In genomic region chr5:177542816-177543472, GRCh38 we compare ENCODE assay signal across 26 cellular contexts. TPM values are rescaled to one million over a fixed set of nuclear protein-coding genes. Genes with fewer than 3 reads are reported as not detected.
DNase-seq lines count a peak whose midpoint lies in the region; ATAC-seq and TF ChIP-seq lines count a peak whose summit lies in the region.
"Had no signal": no experiment of that assay in that cellular context is flagged by ENCODE, and none has a peak within 500 bp of the region (broad histone marks: within the 10 kb centered on the region; RNA-seq: fewer than 3 reads in every experiment).

No MANE protein-coding gene starts in this region.

- peaks cover 31% of the 10 kb centered on the region for H3K4me1 Mint-ChIP-seq in activated naive CD4-positive, alpha-beta T cell treated with anti-CD3 and anti-CD28 coated beads, Interleukin-2, amount 50 U/mL, for 24 hours
- H3K4me1 Mint-ChIP-seq in activated T-helper 17 cell treated with anti-CD3 and anti-CD28 coated beads, Interleukin-2, amount 50 U/mL, for 72 hours, result peaks cover 14% of the 10 kb centered on the region
- H3K4me1 Mint-ChIP-seq in stimulated activated effector memory CD8-positive, alpha-beta T cell treated with anti-CD3 and anti-CD28 coated beads, Interleukin-12 subunit alpha, Interleukin-12 subunit beta, amount 100 ng/mL, for 72 hours, result peaks cover 20% of the 10 kb centered on the region

- no peak overlapping the region for H3K4me3 Mint-ChIP-seq in activated naive CD4-positive, alpha-beta T cell treated with anti-CD3 and anti-CD28 coated beads, Interleukin-2, amount 50 U/mL, for 24 hours
- H3K4me3 Mint-ChIP-seq in activated T-helper 17 cell treated with anti-CD3 and anti-CD28 coated beads, Interleukin-2, amount 50 U/mL, for 72 hours, result no peak overlapping the region
- no peak overlapping the region for H3K4me3 Mint-ChIP-seq in stimulated activated effector memory CD8-positive, alpha-beta T cell treated with anti-CD3 and anti-CD28 coated beads, Interleukin-12 subunit alpha, Interleukin-12 subunit beta, amount 100 ng/mL, for 72 hours
- H3K4me3 Mint-ChIP-seq: activated naive CD8-positive, alpha-beta T cell treated with anti-CD3 and anti-CD28 coated beads, Interleukin-2, amount 50 U/mL, for 24 hours; CD8-positive, alpha-beta T cell; neural crest cell; stimulated activated naive CD8-positive, alpha-beta T cell treated with anti-CD3 and anti-CD28 coated beads, Interleukin-15, Interleukin-2, amounts not matched to agents 100 ng/mL and 50 ng/mL, for 24 hours; T-helper 1 cell treated with Interleukin-12 subunit alpha and Interleukin-12 subunit beta and Interleukin-4 antibody, amounts not matched to agents 30 μg/mL and 1 μg/mL, for 36 hours had no signal

- no peak overlapping the region for H3K18ac ChIP-seq in mesendoderm (ENCODE audit: low read length)

- H3K4ac ChIP-seq in mesendoderm (ENCODE audit: low read depth, low read length), result no peak overlapping the region

- TF ChIP-seq CTCF in upper lobe of right lung (IDR thresholded peaks at IDR 0.05), result no peak

- H3K36me3 ChIP-seq in mesendoderm (ENCODE audit: control insufficient read depth, insufficient read depth, low read length), result peaks cover 4% of the 10 kb centered on the region
- peaks cover 18% of the 10 kb centered on the region for H3K36me3 ChIP-seq in upper lobe of right lung

- H3K9me3 ChIP-seq in upper lobe of right lung, result no peaks in the 10 kb centered on the region
- H3K9me3 ChIP-seq: SK-N-SH had no signal

- H3K79me1 ChIP-seq in mesendoderm (ENCODE audit: low read length), result peaks cover 37% of the 10 kb centered on the region

- H3K27ac ChIP-seq in mesendoderm (ENCODE audit: low read depth, low read length) (peak overlapping the region; percentile 45), upper lobe of right lung (no peak overlapping the region)

- peaks cover 25% of the 10 kb centered on the region for H3K79me2 ChIP-seq in mesendoderm (ENCODE audit: control insufficient read depth, insufficient read depth, low read length)

- no peak overlapping the region for H3K23ac ChIP-seq in mesendoderm (ENCODE audit: low read length)

- H3K4me1 ChIP-seq in mesendoderm (ENCODE audit: control insufficient read depth, low read depth, low read length), result peaks cover 3% of the 10 kb centered on the region
- H3K4me1 ChIP-seq in upper lobe of right lung, result peaks cover 31% of the 10 kb centered on the region

- H4K8ac ChIP-seq in mesendoderm (ENCODE audit: low read depth, low read length), result no peak overlapping the region

- no peak for DNase-seq in activated naive CD4-positive, alpha-beta T cell treated with anti-CD3 and anti-CD28 coated beads, Interleukin-2, amount 50 U/mL, for 72 hours (ENCODE audit: low spot score in 2 of 2)
- no peak for DNase-seq in mesendoderm
- DNase-seq in stimulated activated effector memory CD8-positive, alpha-beta T cell treated with anti-CD3 and anti-CD28 coated beads, Interleukin-12 subunit alpha, Interleukin-12 subunit beta, amount 100 ng/mL, for 72 hours (ENCODE audit: low spot score in 2 of 2), result no peak
- no peak for DNase-seq in COLO668 (lab: John Stamatoyannopoulos, UW; ENCODE audit: unreplicated experiment)
- no peak for DNase-seq in NAMALWA (ENCODE audit: low spot score)
- no peak for DNase-seq in upper lobe of right lung
- DNase-seq: activated CD4-positive, alpha-beta T cell treated with anti-CD3 and anti-CD28 coated beads for 1 hour; activated effector memory CD4-positive, alpha-beta T cell treated with anti-CD3 and anti-CD28 coated beads, Interleukin-2, amount 50 U/mL, for 16 hours; activated naive CD8-positive, alpha-beta T cell treated with anti-CD3 and anti-CD28 coated beads, Interleukin-2, amount 50 U/mL, for 24 hours; CD8-positive, alpha-beta T cell; DMS79; effector memory CD4-positive, alpha-beta T cell; HCEC 1CT; KBM-7; left cardiac atrium; mammary epithelial cell; NCI-H1105 treated with DMSO at 0.1 percent for 48 hours; NCI-H2029; NCI-H748 treated with DMSO at 0.1 percent for 48 hours; OCI-M1; SK-N-SH had no signal

- peaks cover 14% of the 10 kb centered on the region for H3K36me3 Mint-ChIP-seq in activated naive CD4-positive, alpha-beta T cell treated with anti-CD3 and anti-CD28 coated beads, Interleukin-2, amount 50 U/mL, for 24 hours
- peaks cover 0 to 4% of the 10 kb centered on the region in 2 donors for H3K36me3 Mint-ChIP-seq in activated naive CD4-positive, alpha-beta T cell treated with anti-CD3 and anti-CD28 coated beads, Interleukin-2, amount 50 U/mL, for 72 hours
- peaks cover 51% of the 10 kb centered on the region for H3K36me3 Mint-ChIP-seq in activated T-helper 17 cell treated with anti-CD3 and anti-CD28 coated beads, Interleukin-2, amount 50 U/mL, for 72 hours (ENCODE audit: low read depth)
- peaks cover 37% of the 10 kb centered on the region for H3K36me3 Mint-ChIP-seq in stimulated activated effector memory CD8-positive, alpha-beta T cell treated with anti-CD3 and anti-CD28 coated beads, Interleukin-12 subunit alpha, Interleukin-12 subunit beta, amount 100 ng/mL, for 72 hours

- intact Hi-C loops in upper lobe of right lung (cut with DNase I), result no loop called here

- no peak for ATAC-seq in activated naive CD4-positive, alpha-beta T cell treated with anti-CD3 and anti-CD28 coated beads, Interleukin-2, amount 50 U/mL, for 72 hours
- no peak for ATAC-seq in activated T-helper 17 cell treated with anti-CD3 and anti-CD28 coated beads, Interleukin-2, amount 50 U/mL, for 72 hours (replicated peaks)
- no peak for ATAC-seq in stimulated activated effector memory CD8-positive, alpha-beta T cell treated with anti-CD3 and anti-CD28 coated beads, Interleukin-12 subunit alpha, Interleukin-12 subunit beta, amount 100 ng/mL, for 72 hours
- ATAC-seq in upper lobe of right lung, result no peak
- ATAC-seq: activated naive CD8-positive, alpha-beta T cell treated with anti-CD3 and anti-CD28 coated beads, Interleukin-2, amount 50 U/mL, for 24 hours; CD8-positive, alpha-beta T cell; left cardiac atrium had no signal

- no peak overlapping the region for H4K5ac ChIP-seq in mesendoderm (ENCODE audit: low read length)

- no peaks in the 10 kb centered on the region for H3K9me3 Mint-ChIP-seq in activated naive CD4-positive, alpha-beta T cell treated with anti-CD3 and anti-CD28 coated beads, Interleukin-2, amount 50 U/mL, for 24 hours
- H3K9me3 Mint-ChIP-seq in activated naive CD4-positive, alpha-beta T cell treated with anti-CD3 and anti-CD28 coated beads, Interleukin-2, amount 50 U/mL, for 72 hours, result no peaks in the 10 kb centered on the region
- H3K9me3 Mint-ChIP-seq in activated T-helper 17 cell treated with anti-CD3 and anti-CD28 coated beads, Interleukin-2, amount 50 U/mL, for 72 hours, result no peaks in the 10 kb centered on the region
- H3K9me3 Mint-ChIP-seq in stimulated activated effector memory CD8-positive, alpha-beta T cell treated with anti-CD3 and anti-CD28 coated beads, Interleukin-12 subunit alpha, Interleukin-12 subunit beta, amount 100 ng/mL, for 72 hours, result no peaks in the 10 kb centered on the region
- H3K9me3 Mint-ChIP-seq: activated naive CD8-positive, alpha-beta T cell treated with anti-CD3 and anti-CD28 coated beads, Interleukin-2, amount 50 U/mL, for 24 hours; CD8-positive, alpha-beta T cell; neural crest cell; stimulated activated naive CD8-positive, alpha-beta T cell treated with anti-CD3 and anti-CD28 coated beads, Interleukin-15, Interleukin-2, amounts not matched to agents 100 ng/mL and 50 ng/mL, for 24 hours; T-helper 1 cell treated with Interleukin-12 subunit alpha and Interleukin-12 subunit beta and Interleukin-4 antibody, amounts not matched to agents 30 μg/mL and 1 μg/mL, for 36 hours had no signal

- no peak overlapping the region for H2BK5ac ChIP-seq in mesendoderm (ENCODE audit: low read length)

- peak overlapping the region; percentile 53 for H3K27ac Mint-ChIP-seq in activated naive CD4-positive, alpha-beta T cell treated with anti-CD3 and anti-CD28 coated beads, Interleukin-2, amount 50 U/mL, for 24 hours
- no peak overlapping the region for H3K27ac Mint-ChIP-seq in activated naive CD4-positive, alpha-beta T cell treated with anti-CD3 and anti-CD28 coated beads, Interleukin-2, amount 50 U/mL, for 72 hours
- peak overlapping the region; percentile 28 for H3K27ac Mint-ChIP-seq in activated T-helper 17 cell treated with anti-CD3 and anti-CD28 coated beads, Interleukin-2, amount 50 U/mL, for 72 hours
- peak overlapping the region; percentile 41 for H3K27ac Mint-ChIP-seq in stimulated activated effector memory CD8-positive, alpha-beta T cell treated with anti-CD3 and anti-CD28 coated beads, Interleukin-12 subunit alpha, Interleukin-12 subunit beta, amount 100 ng/mL, for 72 hours
- H3K27ac Mint-ChIP-seq: activated naive CD8-positive, alpha-beta T cell treated with anti-CD3 and anti-CD28 coated beads, Interleukin-2, amount 50 U/mL, for 24 hours; CD8-positive, alpha-beta T cell; stimulated activated naive CD8-positive, alpha-beta T cell treated with anti-CD3 and anti-CD28 coated beads, Interleukin-15, Interleukin-2, amounts not matched to agents 100 ng/mL and 50 ng/mL, for 24 hours; T-helper 1 cell treated with Interleukin-12 subunit alpha and Interleukin-12 subunit beta and Interleukin-4 antibody, amounts not matched to agents 30 μg/mL and 1 μg/mL, for 36 hours had no signal

- no peak overlapping the region for H3K4me2 ChIP-seq in mesendoderm (ENCODE audit: low read length)
- H3K4me2 ChIP-seq: SK-N-SH had no signal

- WGBS in mesendoderm (ENCODE audit: extremely low coverage, insufficient coverage, low lambda C conversion rate), result no CpG with 5 or more reads among the region's 4 CpGs

- H3K27me3 ChIP-seq in mesendoderm (ENCODE audit: insufficient read depth, low read length, poor library complexity) (no peaks in the 10 kb centered on the region), upper lobe of right lung (no peaks in the 10 kb centered on the region)

- no peak overlapping the region for H3K4me3 ChIP-seq in mesendoderm (ENCODE audit: low read length)
- no peak overlapping the region for H3K4me3 ChIP-seq in upper lobe of right lung

- no peak overlapping the region for H3K56ac ChIP-seq in mesendoderm (ENCODE audit: low read length)

- no peak overlapping the region for H2BK120ac ChIP-seq in mesendoderm (ENCODE audit: low read depth, low read length)

- H3K9ac ChIP-seq in mesendoderm (ENCODE audit: low read length), result no peak overlapping the region
- H3K9ac ChIP-seq: SK-N-SH had no signal

- H2BK15ac ChIP-seq in mesendoderm (replicated peaks; ENCODE audit: low read depth), result no peak overlapping the region

- H2AK5ac ChIP-seq in mesendoderm (ENCODE audit: low read length), result no peak overlapping the region

- H3K27me3 Mint-ChIP-seq in activated naive CD4-positive, alpha-beta T cell treated with anti-CD3 and anti-CD28 coated beads, Interleukin-2, amount 50 U/mL, for 24 hours, result no peaks in the 10 kb centered on the region
- H3K27me3 Mint-ChIP-seq in activated T-helper 17 cell treated with anti-CD3 and anti-CD28 coated beads, Interleukin-2, amount 50 U/mL, for 72 hours, result no peaks in the 10 kb centered on the region
- H3K27me3 Mint-ChIP-seq: activated naive CD8-positive, alpha-beta T cell treated with anti-CD3 and anti-CD28 coated beads, Interleukin-2, amount 50 U/mL, for 24 hours; stimulated activated naive CD8-positive, alpha-beta T cell treated with anti-CD3 and anti-CD28 coated beads, Interleukin-15, Interleukin-2, amounts not matched to agents 100 ng/mL and 50 ng/mL, for 24 hours had no signal

RNA-seq across cellular contexts. Expression of gene FAM193B, which starts 11.4 kb away (rescaled TPM):
- 100 to 1,000 TPM in 1 of 2 donors, 10 to 100 TPM in 1; 73.1 to 108 TPM for total RNA-seq in activated naive CD4-positive, alpha-beta T cell treated with anti-CD3 and anti-CD28 coated beads, Interleukin-2, amount 50 U/mL, for 72 hours
- 10 to 100 TPM; 67.5 to 72.3 TPM for total RNA-seq in activated T-helper 17 cell treated with anti-CD3 and anti-CD28 coated beads, Interleukin-2, amount 50 U/mL, for 72 hours
- polyA plus RNA-seq in mesendoderm (2013, experiment 1 of 2), result 34.2 TPM
- 33.5 TPM for polyA plus RNA-seq in mesendoderm (2013, experiment 2 of 2)
- 76.3 TPM for total RNA-seq in upper lobe of right lung

RNA-seq across cellular contexts. Expression of gene DDX41, which starts 26.2 kb away (rescaled TPM):
- 100 to 1,000 TPM in 1 of 2 donors, 10 to 100 TPM in 1; 70.1 to 230 TPM for total RNA-seq in activated naive CD4-positive, alpha-beta T cell treated with anti-CD3 and anti-CD28 coated beads, Interleukin-2, amount 50 U/mL, for 72 hours
- 100 to 1,000 TPM; 116 to 149 TPM for total RNA-seq in activated T-helper 17 cell treated with anti-CD3 and anti-CD28 coated beads, Interleukin-2, amount 50 U/mL, for 72 hours
- polyA plus RNA-seq in mesendoderm (2013, experiment 1 of 2), result 74.4 TPM
- 72.2 TPM for polyA plus RNA-seq in mesendoderm (2013, experiment 2 of 2)
- 61.6 TPM for total RNA-seq in upper lobe of right lung

RNA-seq across cellular contexts. Expression of gene DOK3, which starts 33.3 kb away (rescaled TPM):
- total RNA-seq in activated naive CD4-positive, alpha-beta T cell treated with anti-CD3 and anti-CD28 coated beads, Interleukin-2, amount 50 U/mL, for 72 hours, result 10 to 100 TPM in 1 of 2 donors, 1 to 10 TPM in 1; 1.8 to 14.9 TPM
- total RNA-seq in activated T-helper 17 cell treated with anti-CD3 and anti-CD28 coated beads, Interleukin-2, amount 50 U/mL, for 72 hours, result 10 to 100 TPM in 1 of 2 donors, 1 to 10 TPM in 1; 5.6 to 13.7 TPM
- polyA plus RNA-seq in mesendoderm (2013, experiment 1 of 2), result 8.2 TPM
- polyA plus RNA-seq in mesendoderm (2013, experiment 2 of 2), result 7.6 TPM
- 45.6 TPM for total RNA-seq in upper lobe of right lung

RNA-seq across cellular contexts. Expression of gene PDLIM7, which starts 45.5 kb away (rescaled TPM):
- total RNA-seq in activated naive CD4-positive, alpha-beta T cell treated with anti-CD3 and anti-CD28 coated beads, Interleukin-2, amount 50 U/mL, for 72 hours, result 10 to 100 TPM; 44.6 to 47.5 TPM
- 10 to 100 TPM; 34.9 to 38.8 TPM for total RNA-seq in activated T-helper 17 cell treated with anti-CD3 and anti-CD28 coated beads, Interleukin-2, amount 50 U/mL, for 72 hours
- polyA plus RNA-seq in mesendoderm (2013, experiment 1 of 2), result 117 TPM
- polyA plus RNA-seq in mesendoderm (2013, experiment 2 of 2), result 119 TPM
- total RNA-seq in upper lobe of right lung, result 59.1 TPM

RNA-seq across cellular contexts. Expression of gene TMED9, which starts 49.1 kb away (rescaled TPM):
- total RNA-seq in activated naive CD4-positive, alpha-beta T cell treated with anti-CD3 and anti-CD28 coated beads, Interleukin-2, amount 50 U/mL, for 72 hours, result 100 to 1,000 TPM in 1 of 2 donors, 10 to 100 TPM in 1; 94.0 to 114 TPM
- total RNA-seq in activated T-helper 17 cell treated with anti-CD3 and anti-CD28 coated beads, Interleukin-2, amount 50 U/mL, for 72 hours, result 100 to 1,000 TPM in 1 of 2 donors, 10 to 100 TPM in 1; 97.7 to 118 TPM
- 110 TPM for polyA plus RNA-seq in mesendoderm (2013, experiment 1 of 2)
- 109 TPM for polyA plus RNA-seq in mesendoderm (2013, experiment 2 of 2)
- 133 TPM for total RNA-seq in upper lobe of right lung

Comparison
In these comparisons a context has a peak if more than half of its experiments do, and no peak if none do; other contexts are left out.
1. H3K27ac Mint-ChIP-seq: peak in activated naive CD4-positive, alpha-beta T cell treated with anti-CD3 and anti-CD28 coated beads, Interleukin-2, amount 50 U/mL, for 24 hours (single experiment), activated T-helper 17 cell treated with anti-CD3 and anti-CD28 coated beads, Interleukin-2, amount 50 U/mL, for 72 hours (single experiment) and stimulated activated effector memory CD8-positive, alpha-beta T cell treated with anti-CD3 and anti-CD28 coated beads, Interleukin-12 subunit alpha, Interleukin-12 subunit beta, amount 100 ng/mL, for 72 hours (single experiment); none in activated naive CD4-positive, alpha-beta T cell treated with anti-CD3 and anti-CD28 coated beads, Interleukin-2, amount 50 U/mL, for 72 hours (0 of 2).